ENCODE assay signal across 1 cellular context in genomic region chr12:120462099-120462640, GRCh38.
TF ChIP-seq lines count a peak whose summit lies in the region.

No MANE protein-coding gene starts in this region.

TF ChIP-seq in GM12878, 131 proteins besides CTCF, POLR2A, EP300 and RAD21:
- TF ChIP-seq MTA3 (IDR thresholded peaks at IDR 0.05; ENCODE audit: borderline replicate concordance, low read length) (no peak), ZBED1 (IDR thresholded peaks at IDR 0.05; ENCODE audit: borderline replicate concordance) (0 out of 2 replicates have a peak, but pooled peaks have one; percentile 4), HDAC6 (IDR thresholded peaks at IDR 0.05; ENCODE audit: unreplicated experiment) (no peak), ZBTB4 (CRISPR knock-in tag; IDR thresholded peaks at IDR 0.05) (no peak), SUPT20H (IDR thresholded peaks at IDR 0.05; ENCODE audit: borderline replicate concordance, control insufficient read depth, low read depth, low read length) (no peak), YBX1 (IDR thresholded peaks at IDR 0.05) (no peak)
TF ChIP-seq in GM12878: peak in this region for 1.
